In the genomic region with DNA sequence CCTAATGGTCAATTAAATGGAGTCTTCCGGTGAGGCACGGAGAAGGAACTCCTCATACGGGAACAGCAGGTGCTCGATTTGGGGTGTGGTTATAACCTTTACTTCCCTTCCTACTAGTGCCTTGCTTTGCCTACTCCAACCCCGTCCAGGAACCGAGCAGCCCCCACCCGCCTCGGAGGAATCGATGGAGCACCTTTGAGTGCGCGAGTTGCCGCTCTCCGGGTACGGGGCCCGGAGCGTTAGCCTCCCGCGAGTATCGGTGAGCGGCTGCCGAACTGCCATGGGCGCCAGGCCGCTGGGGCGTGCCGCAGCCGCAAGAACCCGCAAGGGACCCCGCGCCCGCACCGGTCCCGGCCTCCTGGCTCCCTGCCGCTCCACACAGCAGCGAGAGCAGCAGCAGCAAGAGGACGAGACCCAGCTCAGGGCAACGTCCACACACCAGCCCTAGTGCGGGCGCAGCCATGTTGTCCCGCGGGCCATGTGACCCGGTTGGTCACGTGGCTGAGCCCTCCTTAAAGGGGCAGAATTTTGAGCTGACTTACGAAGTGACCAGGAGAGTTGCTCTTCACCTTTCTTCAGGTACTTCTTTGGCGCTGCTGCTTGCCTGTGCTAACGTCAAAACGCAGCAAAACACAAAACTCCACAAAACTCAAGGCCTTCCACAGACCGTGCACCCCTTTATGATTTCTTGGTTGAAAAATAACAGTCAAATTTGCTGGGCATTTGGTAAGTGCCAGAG, we compare ENCODE assay signal across 8 cellular contexts. TPM values are rescaled to one million over a fixed set of nuclear protein-coding genes. Genes with fewer than 3 reads are reported as not detected.
A peak's percentile ranks its signal among the peaks of the same experiment; 100 is the strongest.
DNase-seq lines count a peak whose midpoint lies in the region; ATAC-seq, FAIRE-seq and TF ChIP-seq lines count a peak whose summit lies in the region.

A gene (minus strand): TSS at position 487 of the 739 bp plus-strand sequence. CDS start 24 bp downstream, at position 463.

- H3K79me2 ChIP-seq in H1 (ENCODE audit: control insufficient read depth in 1 of 2, insufficient read depth in 2 of 2, low read length in 2 of 2), result peaks cover 0 to 3% of the 10 kb centered on the region in 2 experiments; a peak in 1 of 4 replicates

- H2BK15ac ChIP-seq in H1 (ENCODE audit: low read length), result no peak within 1 kb of the TSS
- peak within 1 kb of the TSS; percentile 82 for H2BK15ac ChIP-seq in mesenchymal stem cell (ENCODE audit: low read depth, poor library complexity, severe bottlenecking)

- H3K36me3 Mint-ChIP-seq in activated CD8-positive, alpha-beta memory T cell treated with anti-CD3 and anti-CD28 coated beads, Interleukin-2, amount 10 ng/mL, durations not matched to agents 7 days and 5 days, result no peaks in the 10 kb centered on the region

- H3K79me1 ChIP-seq in H1 (ENCODE audit: low read depth, low read length) (no peaks in the 10 kb centered on the region), mesenchymal stem cell (replicated peaks; ENCODE audit: low read length, poor library complexity, severe bottlenecking) (peaks cover 17% of the 10 kb centered on the region)

- ATAC-seq in HG03439 (IDR thresholded peaks at IDR 0.05; ENCODE audit: unreplicated experiment), result peak; percentile 100
- peak; percentile 98 for ATAC-seq in activated CD8-positive, alpha-beta memory T cell treated with anti-CD3 and anti-CD28 coated beads, Interleukin-2, amount 10 ng/mL, durations not matched to agents 7 days and 5 days

- peak within 1 kb of the TSS; percentile 74 for H3K27ac ChIP-seq in C4-2B
- H3K27ac ChIP-seq in H1 (ENCODE audit: low read depth, low read length), result peak within 1 kb of the TSS; percentile 85; the same call in 1 of the 2 replicates
- no peak within 1 kb of the TSS for H3K27ac ChIP-seq in mesenchymal stem cell (ENCODE audit: low read length, poor library complexity, severe bottlenecking)

- CTCF ChIA-PET in activated CD8-positive, alpha-beta memory T cell treated with anti-CD3 and anti-CD28 coated beads, Interleukin-2, amount 10 ng/mL, durations not matched to agents 7 days and 5 days (lab: Charles Lee), result interaction anchor here (1.1 to 1.6 kb wide), 2 partner anchors 27 to 116 kb away, joined by 6 read pairs; a partner anchor contains a TSS
- CTCF ChIA-PET in H1 (lab: Charles Lee; ENCODE audit: partially characterized antibody), result interaction anchor here (1.2 to 1.4 kb wide), 3 partner anchors 9 to 170 kb away, joined by 3 to 5 read pairs (median 4); no protein-coding TSS in a partner anchor

- DNase-seq in GM19238 (ENCODE audit: insufficient read length, low spot score) (peak; percentile 87), NCI-H82 (lab: John Stamatoyannopoulos, UW) (peak; percentile 82), H1 (ENCODE audit: low read depth in 1 of 2, low spot score in 2 of 2) (peak; percentile 44 to 88), mesenchymal stem cell (peak; percentile 74)
- peak; percentile 86 for DNase-seq in activated CD8-positive, alpha-beta memory T cell treated with anti-CD3 and anti-CD28 coated beads, Interleukin-2, amount 10 ng/mL, durations not matched to agents 7 days and 5 days
- DNase-seq in stimulated activated CD8-positive, alpha-beta memory T cell treated with anti-CD3 and anti-CD28 coated beads, Interleukin-12 subunit alpha, Interleukin-12 subunit beta, amount 100 ng/mL, for 1 hour (ENCODE audit: low read depth), result peak; percentile 51

- H2BK120ac ChIP-seq in H1 (replicated peaks; ENCODE audit: low read depth, low read length), result no peak within 1 kb of the TSS
- H2BK120ac ChIP-seq in mesenchymal stem cell (ENCODE audit: low read depth, low read length), result no peak within 1 kb of the TSS

- H3K14ac ChIP-seq in H1 (ENCODE audit: insufficient read length) (no peak within 1 kb of the TSS), mesenchymal stem cell (ENCODE audit: low read length in 2 of 2) (peak within 1 kb of the TSS in 1 of 2 experiments; percentile 73)

- H3K18ac ChIP-seq in H1 (ENCODE audit: extremely low read depth, low read length) (peak within 1 kb of the TSS; percentile 34; the same call in 1 of the 2 replicates), mesenchymal stem cell (ENCODE audit: low read depth in 1 of 2, low read length in 2 of 2) (peak within 1 kb of the TSS; percentile 78 to 97)

- no peak within 1 kb of the TSS for H3K56ac ChIP-seq in H1 (replicated peaks; ENCODE audit: insufficient read length, low read depth, low read length)

- H4K91ac ChIP-seq in H1 (replicated peaks; ENCODE audit: insufficient read length, low read length) (peak within 1 kb of the TSS; percentile 48), mesenchymal stem cell (ENCODE audit: low read length) (peak within 1 kb of the TSS; percentile 85)

- H3K4me1 ChIP-seq in H1 (replicated peaks in 1 of 4; ENCODE audit: control insufficient read depth in 3 of 4, insufficient read depth in 4 of 4, low read length in 3 of 4) (no peaks in the 10 kb centered on the region; a peak in 1 of 7 replicates), mesenchymal stem cell (ENCODE audit: control insufficient read depth, insufficient read depth, low read depth, low read length) (peaks cover 2% of the 10 kb centered on the region)

- peak; percentile 97 to 98 for TF ChIP-seq POLR2A in H1 (IDR thresholded peaks at IDR 0.05; ENCODE audit: control extremely low read depth in 1 of 2, low read depth in 2 of 2, low read length in 2 of 2)

- H2BK5ac ChIP-seq in H1 (ENCODE audit: low read depth, low read length), result peak within 1 kb of the TSS; percentile 73
- no peak within 1 kb of the TSS for H2BK5ac ChIP-seq in mesenchymal stem cell (ENCODE audit: low read depth, low read length, poor library complexity, severe bottlenecking)

- H3K9me3 Mint-ChIP-seq in activated CD8-positive, alpha-beta memory T cell treated with anti-CD3 and anti-CD28 coated beads, Interleukin-2, amount 10 ng/mL, durations not matched to agents 7 days and 5 days (ENCODE audit: low read depth), result no peaks in the 10 kb centered on the region

- H2BK20ac ChIP-seq in H1 (ENCODE audit: low read length), result no peak within 1 kb of the TSS

- H2BK12ac ChIP-seq in H1 (ENCODE audit: low read depth, low read length) (peak within 1 kb of the TSS; percentile 19; the same call in 1 of the 2 replicates), mesenchymal stem cell (ENCODE audit: low read length in 2 of 2) (no peak within 1 kb of the TSS)

- no peak for TF ChIP-seq CTCF in C4-2B (conservative IDR thresholded peaks at IDR 0.05)
- no peak for TF ChIP-seq CTCF in H1 (IDR thresholded peaks at IDR 0.05; ENCODE audit: control extremely low read depth in 1 of 3, insufficient read depth in 1 of 3, low read depth in 1 of 3, low read length in 3 of 3)

- H4K5ac ChIP-seq in H1 (ENCODE audit: insufficient read length, low read depth, low read length), result peak within 1 kb of the TSS; percentile 49

- peak within 1 kb of the TSS; percentile 100; the same call in 1 of the 2 replicates for H4K8ac ChIP-seq in H1 (ENCODE audit: extremely low read depth, insufficient read depth, low read length)
- peak within 1 kb of the TSS; percentile 99 for H4K8ac ChIP-seq in mesenchymal stem cell (ENCODE audit: low read length)

- no peaks in the 10 kb centered on the region for H3K27me3 Mint-ChIP-seq in activated CD8-positive, alpha-beta memory T cell treated with anti-CD3 and anti-CD28 coated beads, Interleukin-2, amount 10 ng/mL, durations not matched to agents 7 days and 5 days

- FAIRE-seq in H1 (lab: Jason Lieb, UNC), result peak; percentile 87

- H3K27ac Mint-ChIP-seq in activated CD8-positive, alpha-beta memory T cell treated with anti-CD3 and anti-CD28 coated beads, Interleukin-2, amount 10 ng/mL, durations not matched to agents 7 days and 5 days, result peak within 1 kb of the TSS; percentile 92

- H2AK5ac ChIP-seq in H1 (ENCODE audit: low read depth, low read length), result no peak within 1 kb of the TSS
- no peak within 1 kb of the TSS for H2AK5ac ChIP-seq in mesenchymal stem cell (ENCODE audit: low read length, severe bottlenecking)

- no peaks in the 10 kb centered on the region for H4K20me1 ChIP-seq in H1 (replicated peaks in 1 of 2; ENCODE audit: control insufficient read depth in 1 of 2, insufficient read depth in 2 of 2, low read length in 2 of 2)

- TF ChIP-seq RAD21 in H1 (IDR thresholded peaks at IDR 0.05 in 1 of 2, conservative IDR thresholded peaks at IDR 0.05 in 1 of 2; ENCODE audit: low read depth in 2 of 2, low read length in 2 of 2), result peak in 1 of 2 experiments; percentile 8; a peak in 1 of 4 replicates

- H3K4me3 ChIP-seq in H1 (ENCODE audit: extremely low read depth in 1 of 4, insufficient read depth in 2 of 4, low read depth in 3 of 4, low read length in 4 of 4), result peak within 1 kb of the TSS; percentile 86 to 90 (median 87)
- H3K4me3 ChIP-seq in mesenchymal stem cell (ENCODE audit: insufficient read depth in 1 of 2, low read depth in 1 of 2, low read length in 2 of 2), result peak within 1 kb of the TSS; percentile 89 to 97

- H3K36me3 ChIP-seq in H1 (ENCODE audit: control insufficient read depth in 2 of 4, insufficient read depth in 4 of 4, low read length in 3 of 4) (no peaks in the 10 kb centered on the region), mesenchymal stem cell (ENCODE audit: control insufficient read depth in 1 of 2, insufficient read depth in 2 of 2, low read depth in 1 of 2, low read length in 2 of 2) (no peaks in the 10 kb centered on the region)

- H3K4me2 ChIP-seq in H1 (ENCODE audit: insufficient read depth in 1 of 2, low read depth in 2 of 2, low read length in 2 of 2) (peak within 1 kb of the TSS; percentile 66 to 74), mesenchymal stem cell (ENCODE audit: low read length, poor library complexity, severe bottlenecking) (peak within 1 kb of the TSS; percentile 62)

- H3K9me3 ChIP-seq in H1 (ENCODE audit: insufficient read depth in 2 of 2, low read depth in 1 of 2, low read length in 1 of 2) (no peaks in the 10 kb centered on the region), mesenchymal stem cell (ENCODE audit: control insufficient read depth, low read length) (no peaks in the 10 kb centered on the region)

- H2AFZ ChIP-seq in H1 (ENCODE audit: low read length) (peak within 1 kb of the TSS; percentile 67), mesenchymal stem cell (ENCODE audit: low read depth, low read length) (peak within 1 kb of the TSS; percentile 78)

- POLR2A ChIA-PET in H1 (lab: Charles Lee; ENCODE audit: partially characterized antibody), result interaction anchor here (0.6 to 1.7 kb wide), 20 partner anchors 9 to 116 kb away, joined by 3 to 46 read pairs (median 4); a partner anchor contains a TSS

- 2% methylated on average over 43 of the region's 47 CpGs; no CpG with 5 or more reads in 1 of the 2 experiments for WGBS in H1 (ENCODE audit: extremely low coverage in 1 of 2, insufficient coverage in 1 of 2, insufficient read length in 1 of 2, insufficient replicate concordance in 2 of 2, low coverage in 1 of 2, low lambda C conversion rate in 2 of 2, missing lambda C conversion rate in 1 of 2), 2 experiments
- WGBS in mesenchymal stem cell, result 2% methylated on average over 37 of the region's 47 CpGs

- no peaks in the 10 kb centered on the region; the same call in 1 of the 2 replicates for H3K23me2 ChIP-seq in H1 (ENCODE audit: low read depth, low read length)

- H3K4me3 Mint-ChIP-seq in activated CD8-positive, alpha-beta memory T cell treated with anti-CD3 and anti-CD28 coated beads, Interleukin-2, amount 10 ng/mL, durations not matched to agents 7 days and 5 days, result peak within 1 kb of the TSS; percentile 91

- H3K27me3 ChIP-seq in H1 (replicated peaks in 1 of 4; ENCODE audit: control insufficient read depth in 3 of 4, extremely low read depth in 1 of 4, insufficient read depth in 3 of 4, low read length in 3 of 4) (no peaks in the 10 kb centered on the region), mesenchymal stem cell (ENCODE audit: control insufficient read depth in 1 of 2, insufficient read depth in 1 of 2, low read length in 2 of 2) (peaks cover 8 to 19% of the 10 kb centered on the region in 2 experiments)

- H3K4ac ChIP-seq in H1 (replicated peaks; ENCODE audit: insufficient read length, low read depth, low read length) (no peak within 1 kb of the TSS), mesenchymal stem cell (ENCODE audit: low read depth in 1 of 2, low read length in 2 of 2) (peak within 1 kb of the TSS; percentile 80 to 93)

- peak in 1 of 2 experiments; percentile 62; a peak in 1 of 3 replicates for TF ChIP-seq EP300 in H1 (IDR thresholded peaks at IDR 0.05; ENCODE audit: borderline replicate concordance in 1 of 2, low read depth in 2 of 2, low read length in 2 of 2)

- no peak within 1 kb of the TSS for H3K23ac ChIP-seq in H1 (ENCODE audit: insufficient read length)
- no peak within 1 kb of the TSS for H3K23ac ChIP-seq in mesenchymal stem cell (ENCODE audit: low read length in 2 of 2)

- H3K9ac ChIP-seq in H1 (replicated peaks in 1 of 4; ENCODE audit: extremely low read depth in 1 of 4, low read depth in 3 of 4, low read length in 3 of 4) (peak within 1 kb of the TSS; percentile 70 to 92 (median 86)), mesenchymal stem cell (ENCODE audit: low read length) (peak within 1 kb of the TSS; percentile 90)

- peaks cover 20% of the 10 kb centered on the region for H3K4me1 Mint-ChIP-seq in activated CD8-positive, alpha-beta memory T cell treated with anti-CD3 and anti-CD28 coated beads, Interleukin-2, amount 10 ng/mL, durations not matched to agents 7 days and 5 days

RNA-seq across cellular contexts. Expression of the gene that starts here (rescaled TPM):
- 10 to 100 TPM in 1 of 2 experiments, 1 to 10 TPM in 1; 9.1 to 12.7 TPM for total RNA-seq in activated CD8-positive, alpha-beta memory T cell treated with anti-CD3 and anti-CD28 coated beads, Interleukin-2, amount 10 ng/mL, durations not matched to agents 7 days and 5 days
- total RNA-seq in H1 (2021; fragmentation: NEBNext Ultra II Directional; extraction: Animal tissue kit (Norgen Biotek cat#: 25700)), result 10.0 and 12.5 TPM in 2 replicates
- polyA plus RNA-seq in H1 (2011; rRNA removed), result 15.0 and 15.1 TPM in 2 replicates
- 14.2 TPM for polyA plus RNA-seq in H1 (2011; cell fraction: cytosol; rRNA removed)
- 13.3 TPM for polyA plus RNA-seq in H1 (2011; cell fraction: nucleus; rRNA removed)
- polyA plus RNA-seq in H1 (2012, experiment 1 of 2), result 11.0 to 12.0 TPM (median 11.9 TPM) in 4 replicates
- 4.6 TPM for polyA plus RNA-seq in H1 (2012, experiment 2 of 2)
- polyA plus RNA-seq in H1 (2013, experiment 1 of 2), result 13.8 TPM
- 16.4 TPM for polyA plus RNA-seq in H1 (2013, experiment 2 of 2)
- 15.3 and 18.7 TPM in 2 replicates for polyA minus RNA-seq in H1 (2011; rRNA and poly(A)+ RNA removed)
- polyA minus RNA-seq in H1 (2011; cell fraction: cytosol; rRNA and poly(A)+ RNA removed), result 8.4 TPM
- 52.8 TPM for polyA minus RNA-seq in H1 (2011; cell fraction: nucleus; rRNA and poly(A)+ RNA removed)
- polyA plus RNA-seq in mesenchymal stem cell (2013, experiment 1 of 2), result 35.5 TPM
- polyA plus RNA-seq in mesenchymal stem cell (2013, experiment 2 of 2), result 37.0 TPM
